ENCODE assay signal across 9 cellular contexts in the genomic region with DNA sequence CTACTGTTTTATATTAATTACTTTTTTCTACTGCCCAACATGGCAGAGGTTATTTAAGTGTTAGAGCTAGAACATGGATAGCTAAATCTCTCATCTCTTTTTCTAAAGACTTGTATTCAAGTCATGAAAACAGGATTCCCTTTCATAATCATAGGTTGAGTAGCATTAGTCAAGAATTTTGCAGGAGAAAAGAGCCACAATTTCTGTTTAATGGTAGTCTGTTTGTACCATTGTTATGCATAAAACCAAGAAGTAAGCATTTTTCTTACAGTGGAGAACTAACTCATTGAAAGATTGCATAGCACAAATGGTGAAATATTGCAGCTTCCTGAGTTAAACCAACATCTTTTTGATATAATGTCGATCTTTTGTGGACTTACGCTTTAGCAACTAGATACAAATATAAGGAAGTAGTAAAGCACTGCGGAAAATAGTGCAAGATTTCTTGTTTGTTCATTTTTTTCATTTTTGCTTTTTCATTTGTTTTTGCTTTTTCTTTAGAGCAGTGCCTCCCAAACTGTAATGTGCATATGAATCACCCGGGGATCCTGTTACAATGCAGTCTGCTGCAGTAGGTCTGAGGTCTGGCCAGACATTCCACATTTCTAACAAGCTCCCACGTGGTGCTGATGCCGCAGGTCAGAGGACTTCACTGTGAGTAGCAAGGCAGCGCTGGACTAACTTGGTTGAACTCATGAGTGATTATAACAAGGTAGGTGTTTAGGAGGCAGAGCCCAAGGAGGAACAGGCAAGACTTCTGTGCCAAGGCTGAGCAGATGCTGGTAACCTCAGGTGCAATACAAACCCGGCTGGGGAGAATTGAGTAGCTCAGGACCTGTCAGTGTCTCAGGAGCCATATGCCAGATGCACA. TPM values are rescaled to one million over a fixed set of nuclear protein-coding genes. Genes with fewer than 3 reads are reported as not detected.
DNase-seq lines count a peak whose midpoint lies in the region; ATAC-seq, FAIRE-seq and TF ChIP-seq lines count a peak whose summit lies in the region.
"Had no signal": no experiment of that assay in that cellular context is flagged by ENCODE, and none has a peak within 500 bp of the region (broad histone marks: within the 10 kb centered on the region; RNA-seq: fewer than 3 reads in every experiment).

No MANE protein-coding gene starts in this region.

- DNase-seq in CD4-positive, alpha-beta T cell: no peak
- DNase-seq in LHCN-M2 (ENCODE audit: low read depth) (peak; percentile 84), bronchial epithelial cell (ENCODE audit: low read depth) (peak; percentile 96), mesothelial cell of epicardium (ENCODE audit: low spot score in 2 of 2, unreplicated experiment in 2 of 2) (no peak), substantia nigra (lab: John Stamatoyannopoulos, UW) (no peak), SHP77 treated with DMSO at 0.1 percent for 48 hours (lab: John Stamatoyannopoulos, UW) (no peak)

- H3K27me3 ChIP-seq in CD4-positive, alpha-beta T cell (ENCODE audit: control insufficient read depth, insufficient read depth, low read length): no peaks in the 10 kb centered on the region
- H3K27me3 ChIP-seq in bronchial epithelial cell (ENCODE audit: control insufficient read depth, insufficient read depth, low read length): no peaks in the 10 kb centered on the region
- H3K27me3 ChIP-seq: adrenal gland had no signal

- intact Hi-C loops in CD4-positive, alpha-beta T cell (cut with DNase I, micrococcal nuclease): no loop called here

- no peak overlapping the region for H3K4me3 ChIP-seq in bronchial epithelial cell (ENCODE audit: low read depth, low read length)
- H3K4me3 ChIP-seq: adrenal gland had no signal

- no peak for TF ChIP-seq CTCF in CD4-positive, alpha-beta T cell (IDR thresholded peaks at IDR 0.05)
- no peak for TF ChIP-seq CTCF in bronchial epithelial cell (IDR thresholded peaks at IDR 0.05; ENCODE audit: insufficient read depth, low read length, severe bottlenecking)
- TF ChIP-seq CTCF in mesothelial cell of epicardium (IDR thresholded peaks at IDR 0.05; ENCODE audit: unreplicated experiment): no peak

- H3K36me3 Mint-ChIP-seq in CD4-positive, alpha-beta T cell (ENCODE audit: low read depth): no peaks in the 10 kb centered on the region
- H3K36me3 Mint-ChIP-seq in mesothelial cell of epicardium: no peaks in the 10 kb centered on the region

- POLR2A ChIA-PET in CD4-positive, alpha-beta T cell (lab: Charles Lee): no interaction called here

- no peak for FAIRE-seq in bronchial epithelial cell (lab: Jason Lieb, UNC)

- H3K36me3 ChIP-seq in bronchial epithelial cell (ENCODE audit: control insufficient read depth, insufficient read depth, low read length): no peaks in the 10 kb centered on the region
- H3K36me3 ChIP-seq: adrenal gland had no signal

- H3K4me3 Mint-ChIP-seq in CD4-positive, alpha-beta T cell: peak overlapping the region; percentile 64
- H3K4me3 Mint-ChIP-seq in mesothelial cell of epicardium: no peak overlapping the region

- H3K27ac Mint-ChIP-seq in CD4-positive, alpha-beta T cell: peak overlapping the region; percentile 73
- peak overlapping the region; percentile 47 for H3K27ac Mint-ChIP-seq in mesothelial cell of epicardium

- H3K27ac ChIP-seq in CD4-positive, alpha-beta T cell (ENCODE audit: low read depth, low read length): no peak overlapping the region
- no peak overlapping the region for H3K27ac ChIP-seq in substantia nigra (ENCODE audit: low read depth, low read length, poor library complexity, severe bottlenecking)
- H3K27ac ChIP-seq: adrenal gland had no signal

- no peaks in the 10 kb centered on the region for H3K9me3 ChIP-seq in CD4-positive, alpha-beta T cell (ENCODE audit: control insufficient read depth, low read length)
- H3K9me3 ChIP-seq: adrenal gland had no signal

- CTCF ChIA-PET in CD4-positive, alpha-beta T cell (lab: Charles Lee): interaction anchor here (1.0 kb wide), 1 partner anchor 49 kb away, joined by 3 read pairs; no protein-coding TSS in a partner anchor

- peaks cover 50% of the 10 kb centered on the region for H3K4me1 Mint-ChIP-seq in CD4-positive, alpha-beta T cell (ENCODE audit: low read depth)
- H3K4me1 Mint-ChIP-seq in mesothelial cell of epicardium: peaks cover 27% of the 10 kb centered on the region

- no peaks in the 10 kb centered on the region for H3K27me3 Mint-ChIP-seq in CD4-positive, alpha-beta T cell
- H3K27me3 Mint-ChIP-seq in mesothelial cell of epicardium (ENCODE audit: low read depth): peaks cover 31% of the 10 kb centered on the region

- no peak for ATAC-seq in CD4-positive, alpha-beta T cell (ENCODE audit: poor library complexity)
- no peak for ATAC-seq in GM21360 (IDR thresholded peaks at IDR 0.05; ENCODE audit: unreplicated experiment)
- ATAC-seq in GM19328 (IDR thresholded peaks at IDR 0.05; ENCODE audit: unreplicated experiment): no peak

- no peaks in the 10 kb centered on the region for H3K9me3 Mint-ChIP-seq in CD4-positive, alpha-beta T cell
- no peaks in the 10 kb centered on the region for H3K9me3 Mint-ChIP-seq in mesothelial cell of epicardium

RNA-seq across cellular contexts. Expression of gene ETS1, which starts 4.6 kb away (rescaled TPM):
- 100 to 1,000 TPM; 579 to 590 TPM for total RNA-seq in CD4-positive, alpha-beta T cell
- total RNA-seq in LHCN-M2 (2014; rRNA removed): 37.2 and 38.2 TPM in 2 replicates
- 46.5 TPM for polyA plus RNA-seq in LHCN-M2 (2012)
- total RNA-seq in bronchial epithelial cell: 45.4 and 62.7 TPM in 2 replicates
- 29.7 to 30.0 TPM (median 30.0 TPM) in 3 replicates for total RNA-seq in mesothelial cell of epicardium

Comparison
In these comparisons a context has a peak if more than half of its experiments do, and no peak if none do; other contexts are left out.
1. DNase-seq: peak in LHCN-M2 (single experiment) and bronchial epithelial cell (single experiment); none in CD4-positive, alpha-beta T cell (0 of 10), mesothelial cell of epicardium (0 of 2), substantia nigra (0 of 49) and SHP77 treated with DMSO at 0.1 percent for 48 hours (single experiment).